In the genomic region with DNA sequence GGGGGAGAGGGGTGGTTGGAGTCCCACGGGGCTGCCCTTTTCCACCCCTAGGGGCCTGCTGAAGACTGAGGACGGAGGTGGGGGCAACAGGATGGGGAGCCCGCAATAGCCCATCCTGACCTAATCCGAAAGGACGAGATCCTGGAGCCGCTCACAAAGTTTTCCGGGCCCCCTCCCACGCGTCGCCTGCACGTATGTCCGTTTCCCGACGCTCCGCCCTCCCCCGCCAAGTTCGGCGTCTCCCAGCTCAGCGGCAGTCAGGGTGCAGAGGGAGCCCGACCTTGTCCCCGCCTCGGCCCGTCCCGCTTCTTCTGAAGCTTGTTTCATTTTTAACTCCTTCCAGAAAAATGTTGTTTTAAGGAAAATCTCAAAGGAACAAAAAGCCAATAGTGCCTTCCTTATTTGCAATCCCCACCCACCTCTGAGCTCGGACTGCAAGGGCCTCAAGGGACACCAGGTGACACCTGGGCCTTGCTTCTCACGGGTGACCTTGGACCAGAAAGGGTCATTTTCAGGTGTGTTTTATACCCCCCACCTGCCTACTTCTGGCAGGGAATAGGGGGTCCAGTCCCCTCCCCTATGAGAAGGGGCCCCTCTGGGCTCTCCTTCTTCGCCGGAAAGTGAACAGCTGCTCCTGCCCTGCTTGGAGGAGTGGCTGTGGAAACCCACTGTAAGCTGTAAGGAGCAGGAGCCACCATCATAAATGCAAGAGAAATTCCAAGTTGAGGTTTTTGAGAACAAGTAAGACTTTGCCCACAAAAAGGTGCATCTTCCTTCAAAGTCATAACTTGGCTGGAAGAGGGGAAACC, we compare ENCODE assay signal across 8 cellular contexts. TPM values are rescaled to one million over a fixed set of nuclear protein-coding genes. Genes with fewer than 3 reads are reported as not detected.
A peak's percentile ranks its signal among the peaks of the same experiment; 100 is the strongest.
DNase-seq lines count a peak whose midpoint lies in the region; ATAC-seq and TF ChIP-seq lines count a peak whose summit lies in the region.

No MANE protein-coding gene starts in this region.

- TF ChIP-seq CTCF in astrocyte of the cerebellum (IDR thresholded peaks at IDR 0.05; ENCODE audit: low read depth, low read length, missing control alignments) = no peak

- H3K9me3 ChIP-seq in HUES64 (ENCODE audit: insufficient read depth, low read depth, low read length) = no peaks in the 10 kb centered on the region

- H3K4me3 Mint-ChIP-seq in stimulated activated naive CD8-positive, alpha-beta T cell treated with anti-CD3 and anti-CD28 coated beads, Interleukin-15, amount 100 ng/mL, for 72 hours = peak overlapping the region; percentile 32 to 42

- in situ Hi-C loops in astrocyte of the cerebellum (cut with HindIII; ENCODE audit: low sequenced_read_pairs) = no loop called here

- no peaks in the 10 kb centered on the region for H3K36me3 ChIP-seq in HUES64 (ENCODE audit: insufficient read depth, low read length)

- no peak overlapping the region for H3K27ac ChIP-seq in HUES64 (ENCODE audit: low read depth, low read length)
- peak overlapping the region; percentile 62 for H3K27ac ChIP-seq in layer of hippocampus (ENCODE audit: low read depth, low read length)

- DNase-seq in astrocyte of the cerebellum (ENCODE audit: low read depth) (no peak), foreskin melanocyte (no peak)
- no peak for DNase-seq in stimulated activated naive CD8-positive, alpha-beta T cell treated with anti-CD3 and anti-CD28 coated beads, Interleukin-15, amount 100 ng/mL, for 72 hours
- no peak for DNase-seq in stimulated activated CD4-positive, alpha-beta T cell treated with anti-CD3 and anti-CD28 coated beads, Interleukin-1b, Interleukin-23, amount 100 ng/mL, for 48 hours
- DNase-seq in stimulated activated naive CD4-positive, alpha-beta T cell (lab: John Stamatoyannopoulos, UW) = no peak

- H3K9ac ChIP-seq in HUES64 (ENCODE audit: low read depth, low read length) = no peak overlapping the region

- H3K4me3 ChIP-seq in HUES64 (ENCODE audit: low read length) (peak overlapping the region; percentile 74), astrocyte of the cerebellum (ENCODE audit: low read depth, low read length) (peak overlapping the region; percentile 66)

- peaks cover 33% of the 10 kb centered on the region for H3K27me3 ChIP-seq in HUES64 (ENCODE audit: insufficient read depth, low read length)
- no peaks in the 10 kb centered on the region for H3K27me3 ChIP-seq in layer of hippocampus (ENCODE audit: control insufficient read depth, insufficient read depth, low read length)

- peaks cover 26% of the 10 kb centered on the region for H3K4me1 Mint-ChIP-seq in stimulated activated naive CD8-positive, alpha-beta T cell treated with anti-CD3 and anti-CD28 coated beads, Interleukin-15, amount 100 ng/mL, for 72 hours

- no peak overlapping the region for H3K27ac Mint-ChIP-seq in stimulated activated naive CD8-positive, alpha-beta T cell treated with anti-CD3 and anti-CD28 coated beads, Interleukin-15, amount 100 ng/mL, for 72 hours

- H3K9me3 Mint-ChIP-seq in stimulated activated naive CD8-positive, alpha-beta T cell treated with anti-CD3 and anti-CD28 coated beads, Interleukin-15, amount 100 ng/mL, for 72 hours = no peaks in the 10 kb centered on the region

- ATAC-seq in stimulated activated naive CD8-positive, alpha-beta T cell treated with anti-CD3 and anti-CD28 coated beads, Interleukin-15, amount 100 ng/mL, for 72 hours = no peak
- no peak for ATAC-seq in GM21423 (IDR thresholded peaks at IDR 0.05; ENCODE audit: unreplicated experiment)

- WGBS in HUES64 = 12% methylated on average over 28 of the region's 28 CpGs

- peaks cover 7% of the 10 kb centered on the region for H3K4me1 ChIP-seq in HUES64 (ENCODE audit: insufficient read depth, low read length)

- H3K27me3 Mint-ChIP-seq in stimulated activated naive CD8-positive, alpha-beta T cell treated with anti-CD3 and anti-CD28 coated beads, Interleukin-15, amount 100 ng/mL, for 72 hours = peaks cover 76% of the 10 kb centered on the region

RNA-seq across cellular contexts. Expression of gene ZNF423, which starts 3.4 kb away (rescaled TPM):
- polyA plus RNA-seq in HUES64 (2013, experiment 1 of 2) = 39.8 TPM
- 40.8 TPM for polyA plus RNA-seq in HUES64 (2013, experiment 2 of 2)
